In genomic region chr15:76116138-76116885, GRCh38 we compare ENCODE assay signal across 21 cellular contexts. TPM values are rescaled to one million over a fixed set of nuclear protein-coding genes. Genes with fewer than 3 reads are reported as not detected.
DNase-seq lines count a peak whose midpoint lies in the region; ATAC-seq and TF ChIP-seq lines count a peak whose summit lies in the region.
"Had no signal": no experiment of that assay in that cellular context is flagged by ENCODE, and none has a peak within 500 bp of the region (broad histone marks: within the 10 kb centered on the region; RNA-seq: fewer than 3 reads in every experiment).

No MANE protein-coding gene starts in this region.

- peak overlapping the region; percentile 15 for H2BK5ac ChIP-seq in trophoblast cell (ENCODE audit: low read depth, low read length, poor library complexity)

- H3K9me3 ChIP-seq in HUES48 (ENCODE audit: control insufficient read depth, insufficient read depth, low read length) = no peaks in the 10 kb centered on the region
- H3K9me3 ChIP-seq in endodermal cell (ENCODE audit: control insufficient read depth, low read length) = no peaks in the 10 kb centered on the region
- H3K9me3 ChIP-seq in trophoblast cell (ENCODE audit: insufficient read depth, low read depth, low read length) = no peaks in the 10 kb centered on the region

- peaks cover 11% of the 10 kb centered on the region for H3K27me3 Mint-ChIP-seq in endodermal cell (ENCODE audit: insufficient read depth)
- peaks cover 5% of the 10 kb centered on the region for H3K27me3 Mint-ChIP-seq in activated CD4-positive, alpha-beta memory T cell treated with anti-CD3 and anti-CD28 coated beads, Interleukin-2, amount 10 ng/mL, durations not matched to agents 7 days and 5 days

- H2AFZ ChIP-seq in trophoblast cell (ENCODE audit: insufficient read depth, low read length, poor library complexity) = no peak overlapping the region

- POLR2A ChIA-PET in activated CD4-positive, alpha-beta memory T cell treated with anti-CD3 and anti-CD28 coated beads, Interleukin-2, amount 10 ng/mL, durations not matched to agents 7 days and 5 days (lab: Charles Lee) = no interaction called here

- H3K23ac ChIP-seq in trophoblast cell (ENCODE audit: low read length) = no peak overlapping the region

- peak; percentile 20 for TF ChIP-seq CTCF in endodermal cell (conservative IDR thresholded peaks at IDR 0.05)

- DNase-seq in endodermal cell (peak; percentile 90), islet precursor cell (peak; percentile 92), trophoblast cell (peak; percentile 93 to 96), glomerular visceral epithelial cell (ENCODE audit: extremely low spot score) (no peak)
- DNase-seq in activated CD4-positive, CD25-positive, alpha-beta regulatory T cell (lab: John Stamatoyannopoulos, UW) = no peak
- no peak for DNase-seq in activated CD4-positive, alpha-beta memory T cell treated with anti-CD3 and anti-CD28 coated beads, Interleukin-2, amount 10 ng/mL, durations not matched to agents 7 days and 5 days
- DNase-seq: COR-L47, DMS153, KG1, NCI-H1417 treated with DMSO at 0.1 percent for 48 hours, NCI-H1930, NCI-H2171, NCI-H446 treated with DMSO at 0.1 percent for 48 hours, NCI-H82, Right ventricle myocardium superior had no signal

- H2BK12ac ChIP-seq in trophoblast cell (ENCODE audit: low read length) = no peak overlapping the region

- peaks cover 10% of the 10 kb centered on the region for H3K4me1 Mint-ChIP-seq in endodermal cell
- no peaks in the 10 kb centered on the region for H3K4me1 Mint-ChIP-seq in activated CD4-positive, alpha-beta memory T cell treated with anti-CD3 and anti-CD28 coated beads, Interleukin-2, amount 10 ng/mL, durations not matched to agents 7 days and 5 days

- H3K27ac ChIP-seq in HUES48 (ENCODE audit: low read depth, low read length) (no peak overlapping the region), endodermal cell (ENCODE audit: low read depth, low read length) (no peak overlapping the region), trophoblast cell (ENCODE audit: low read depth, low read length) (peak overlapping the region; percentile 2)
- H3K27ac ChIP-seq: SK-N-MC had no signal

- no peak overlapping the region for H3K4me3 Mint-ChIP-seq in endodermal cell
- no peak overlapping the region for H3K4me3 Mint-ChIP-seq in activated CD4-positive, alpha-beta memory T cell treated with anti-CD3 and anti-CD28 coated beads, Interleukin-2, amount 10 ng/mL, durations not matched to agents 7 days and 5 days
- H3K4me3 Mint-ChIP-seq: CD14-positive monocyte had no signal

- H3K79me2 ChIP-seq in trophoblast cell (ENCODE audit: control insufficient read depth, insufficient read depth, low read length, poor library complexity) = no peaks in the 10 kb centered on the region

- peak overlapping the region; percentile 20 for H4K91ac ChIP-seq in trophoblast cell (ENCODE audit: low read depth, low read length)

- H3K36me3 Mint-ChIP-seq in endodermal cell (ENCODE audit: low read depth) = no peaks in the 10 kb centered on the region
- no peaks in the 10 kb centered on the region for H3K36me3 Mint-ChIP-seq in activated CD4-positive, alpha-beta memory T cell treated with anti-CD3 and anti-CD28 coated beads, Interleukin-2, amount 10 ng/mL, durations not matched to agents 7 days and 5 days (ENCODE audit: low read depth)
- H3K36me3 Mint-ChIP-seq: CD14-positive monocyte had no signal

- H3K4me3 ChIP-seq in HUES48 (ENCODE audit: low read depth, low read length) (0 out of 2 replicates have a peak overlapping the region, but pooled peaks have one; percentile 13), endodermal cell (ENCODE audit: low read length) (no peak overlapping the region), trophoblast cell (ENCODE audit: low read depth, low read length) (no peak overlapping the region)
- H3K4me3 ChIP-seq: SK-N-MC had no signal

- H4K12ac ChIP-seq in trophoblast cell (ENCODE audit: low read depth, low read length) = no peak overlapping the region

- H3K18ac ChIP-seq in trophoblast cell (ENCODE audit: low read length) = no peak overlapping the region

- peaks cover under 1% of the 10 kb centered on the region for H3K9me3 Mint-ChIP-seq in endodermal cell
- H3K9me3 Mint-ChIP-seq in activated CD4-positive, alpha-beta memory T cell treated with anti-CD3 and anti-CD28 coated beads, Interleukin-2, amount 10 ng/mL, durations not matched to agents 7 days and 5 days = no peaks in the 10 kb centered on the region

- ATAC-seq in GM18511 (IDR thresholded peaks at IDR 0.05; ENCODE audit: unreplicated experiment) = no peak
- ATAC-seq: HCT116, Panc1 had no signal

- peak overlapping the region; percentile 46 for H3K4me2 ChIP-seq in trophoblast cell (ENCODE audit: low read length)

- H3K27ac Mint-ChIP-seq in endodermal cell = peak overlapping the region; percentile 71
- H3K27ac Mint-ChIP-seq in activated CD4-positive, alpha-beta memory T cell treated with anti-CD3 and anti-CD28 coated beads, Interleukin-2, amount 10 ng/mL, durations not matched to agents 7 days and 5 days = no peak overlapping the region
- H3K27ac Mint-ChIP-seq: CD14-positive monocyte had no signal

- 46 to 54% methylated on average over 12 to 15 of the region's 15 CpGs for WGBS in endodermal cell (ENCODE audit: insufficient coverage in 1 of 2, insufficient read length in 1 of 2), 2 experiments
- no CpG with 5 or more reads among the region's 15 CpGs for WGBS in trophoblast cell (ENCODE audit: extremely low coverage, insufficient coverage, insufficient read length)

- no peak overlapping the region for H2AK5ac ChIP-seq in trophoblast cell (ENCODE audit: low read length)

- H3K36me3 ChIP-seq in HUES48 (ENCODE audit: control insufficient read depth, insufficient read depth, low read length) = no peaks in the 10 kb centered on the region
- no peaks in the 10 kb centered on the region for H3K36me3 ChIP-seq in endodermal cell (ENCODE audit: control insufficient read depth, insufficient read depth, low read length)
- no peaks in the 10 kb centered on the region for H3K36me3 ChIP-seq in trophoblast cell (ENCODE audit: control insufficient read depth in 1 of 2, insufficient read depth in 2 of 2, low read length in 2 of 2)

- H2BK120ac ChIP-seq in trophoblast cell (ENCODE audit: insufficient read depth, low read length, poor library complexity) = no peak overlapping the region

- peaks cover 13% of the 10 kb centered on the region for H3K4me1 ChIP-seq in HUES48 (ENCODE audit: control insufficient read depth, insufficient read depth, low read length)
- H3K4me1 ChIP-seq in endodermal cell (ENCODE audit: control insufficient read depth, insufficient read depth, low read length) = peaks cover 5% of the 10 kb centered on the region
- H3K4me1 ChIP-seq in trophoblast cell (ENCODE audit: control insufficient read depth in 1 of 2, insufficient read depth in 2 of 2, low read length in 2 of 2) = peaks cover 10 to 11% of the 10 kb centered on the region in 2 experiments

- H3K9ac ChIP-seq in HUES48 (ENCODE audit: low read depth, low read length) (no peak overlapping the region), endodermal cell (ENCODE audit: extremely low read depth, low read length, poor library complexity, severe bottlenecking) (no peak overlapping the region), trophoblast cell (ENCODE audit: low read length) (no peak overlapping the region)

- peaks cover 4% of the 10 kb centered on the region for H3K79me1 ChIP-seq in trophoblast cell (ENCODE audit: low read length)

- H3K14ac ChIP-seq in trophoblast cell (ENCODE audit: low read length) = no peak overlapping the region

- no peak overlapping the region for H4K8ac ChIP-seq in trophoblast cell (ENCODE audit: low read depth, low read length)

- H3K4ac ChIP-seq in trophoblast cell (ENCODE audit: low read depth, low read length) = no peak overlapping the region

- H3K27me3 ChIP-seq in HUES48 (ENCODE audit: control insufficient read depth, insufficient read depth, low read length) = no peaks in the 10 kb centered on the region
- no peaks in the 10 kb centered on the region for H3K27me3 ChIP-seq in endodermal cell (ENCODE audit: control insufficient read depth, insufficient read depth, low read length, poor library complexity, severe bottlenecking)
- no peaks in the 10 kb centered on the region for H3K27me3 ChIP-seq in trophoblast cell (ENCODE audit: insufficient read depth, low read length)

- CTCF ChIA-PET in activated CD4-positive, alpha-beta memory T cell treated with anti-CD3 and anti-CD28 coated beads, Interleukin-2, amount 10 ng/mL, durations not matched to agents 7 days and 5 days (lab: Charles Lee) = no interaction called here

RNA-seq across cellular contexts. Expression of gene TMEM266, which starts 56.5 kb away (rescaled TPM):
- total RNA-seq in endodermal cell = 1 to 10 TPM; 1.8 to 2.0 TPM
- polyA plus RNA-seq in endodermal cell (2013, experiment 1 of 2) = 1.4 TPM
- polyA plus RNA-seq in endodermal cell (2013, experiment 2 of 2) = 0.91 TPM
- 0.11 and 0.21 TPM in 2 replicates for polyA plus RNA-seq in trophoblast cell (2013)
- not detected for total RNA-seq in activated CD4-positive, alpha-beta memory T cell treated with anti-CD3 and anti-CD28 coated beads, Interleukin-2, amount 10 ng/mL, durations not matched to agents 7 days and 5 days
- polyA plus RNA-seq: CD14-positive monocyte had no signal

Comparison
In these comparisons a context has a peak if more than half of its experiments do, and no peak if none do; other contexts are left out.
1. DNase-seq: peak in endodermal cell (single experiment), islet precursor cell (single experiment) and trophoblast cell (2 of 2); none in glomerular visceral epithelial cell (single experiment), activated CD4-positive, CD25-positive, alpha-beta regulatory T cell (0 of 4) and activated CD4-positive, alpha-beta memory T cell treated with anti-CD3 and anti-CD28 coated beads, Interleukin-2, amount 10 ng/mL, durations not matched to agents 7 days and 5 days (single experiment).